In genomic region chr15:73464602-73465001, GRCh38 we compare ENCODE assay signal across 14 cellular contexts. TPM values are rescaled to one million over a fixed set of nuclear protein-coding genes. Genes with fewer than 3 reads are reported as not detected.
A peak's percentile ranks its signal among the peaks of the same experiment; 100 is the strongest.
DNase-seq lines count a peak whose midpoint lies in the region; ATAC-seq and TF ChIP-seq lines count a peak whose summit lies in the region.
"Had no signal": no experiment of that assay in that cellular context is flagged by ENCODE, and none has a peak within 500 bp of the region (broad histone marks: within the 10 kb centered on the region; RNA-seq: fewer than 3 reads in every experiment).

No MANE protein-coding gene starts in this region.

- H3F3A ChIP-seq in PC-3 (ENCODE audit: low read length, unreplicated experiment) = no peaks in the 10 kb centered on the region

- H3K4me3 ChIP-seq in AG04449 (ENCODE audit: low read depth, low read length) = no peak overlapping the region
- H3K4me3 ChIP-seq in PC-3 (ENCODE audit: low read length) = no peak overlapping the region
- H3K4me3 ChIP-seq in foreskin fibroblast (ENCODE audit: low read depth in 1 of 2, low read length in 2 of 2) = no peak overlapping the region
- no peak overlapping the region for H3K4me3 ChIP-seq in esophagus squamous epithelium
- H3K4me3 ChIP-seq: GM23248 had no signal

- no peak overlapping the region for H3K27ac Mint-ChIP-seq in activated T-helper 1 cell treated with anti-CD3 and anti-CD28 coated beads, Interleukin-12 subunit alpha, Interleukin-12 subunit beta, Interleukin-2, Interleukin-4 antibody, amounts not matched to agents 30 ng/mL and 10 ng/mL and 1 ng/mL, durations not matched to agents 14 hours and 24 hours and 36 hours
- no peak overlapping the region for H3K27ac Mint-ChIP-seq in CD4-positive, alpha-beta T cell
- H3K27ac Mint-ChIP-seq: stimulated activated naive CD8-positive, alpha-beta T cell treated with anti-CD3 and anti-CD28 coated beads, Interleukin-15, amount 100 ng/mL, for 72 hours had no signal

- H2AFZ ChIP-seq in PC-3 (ENCODE audit: low read length) = no peak overlapping the region
- H2AFZ ChIP-seq: GM23248 had no signal

- H3K9me3 Mint-ChIP-seq in activated T-helper 1 cell treated with anti-CD3 and anti-CD28 coated beads, Interleukin-12 subunit alpha, Interleukin-12 subunit beta, Interleukin-2, Interleukin-4 antibody, amounts not matched to agents 30 ng/mL and 10 ng/mL and 1 ng/mL, durations not matched to agents 14 hours and 24 hours and 36 hours = no peaks in the 10 kb centered on the region
- no peaks in the 10 kb centered on the region for H3K9me3 Mint-ChIP-seq in CD4-positive, alpha-beta T cell
- H3K9me3 Mint-ChIP-seq: stimulated activated naive CD8-positive, alpha-beta T cell treated with anti-CD3 and anti-CD28 coated beads, Interleukin-15, amount 100 ng/mL, for 72 hours had no signal

- no peaks in the 10 kb centered on the region for H4K20me1 ChIP-seq in PC-3 (ENCODE audit: low read length)

- peaks cover 26% of the 10 kb centered on the region for H3K27me3 Mint-ChIP-seq in activated T-helper 1 cell treated with anti-CD3 and anti-CD28 coated beads, Interleukin-12 subunit alpha, Interleukin-12 subunit beta, Interleukin-2, Interleukin-4 antibody, amounts not matched to agents 30 ng/mL and 10 ng/mL and 1 ng/mL, durations not matched to agents 14 hours and 24 hours and 36 hours (ENCODE audit: insufficient read depth)
- peaks cover 45% of the 10 kb centered on the region for H3K27me3 Mint-ChIP-seq in CD4-positive, alpha-beta T cell

- H3K4me3 Mint-ChIP-seq in activated T-helper 1 cell treated with anti-CD3 and anti-CD28 coated beads, Interleukin-12 subunit alpha, Interleukin-12 subunit beta, Interleukin-2, Interleukin-4 antibody, amounts not matched to agents 30 ng/mL and 10 ng/mL and 1 ng/mL, durations not matched to agents 14 hours and 24 hours and 36 hours = no peak overlapping the region
- no peak overlapping the region for H3K4me3 Mint-ChIP-seq in CD4-positive, alpha-beta T cell
- H3K4me3 Mint-ChIP-seq: stimulated activated naive CD8-positive, alpha-beta T cell treated with anti-CD3 and anti-CD28 coated beads, Interleukin-15, amount 100 ng/mL, for 72 hours had no signal

- ATAC-seq in PC-3 (no peak), GM19397 (IDR thresholded peaks at IDR 0.05; ENCODE audit: unreplicated experiment) (no peak)
- ATAC-seq in CD4-positive, alpha-beta T cell (ENCODE audit: poor library complexity) = no peak
- ATAC-seq: stimulated activated naive CD8-positive, alpha-beta T cell treated with anti-CD3 and anti-CD28 coated beads, Interleukin-15, amount 100 ng/mL, for 72 hours had no signal

- TF ChIP-seq POLR2A in esophagus squamous epithelium (IDR thresholded peaks at IDR 0.05) = no peak

- peak; percentile 1 for TF ChIP-seq CTCF in AG04449 (IDR thresholded peaks at IDR 0.05; ENCODE audit: insufficient read depth, low read length, missing control alignments)
- TF ChIP-seq CTCF in GM12872 (IDR thresholded peaks at IDR 0.05; ENCODE audit: insufficient read depth, low read depth, low read length) = peak; percentile 56
- TF ChIP-seq CTCF in PC-3 (conservative IDR thresholded peaks at IDR 0.05; ENCODE audit: low read depth, low read length) = peak; percentile 31; the same call in 1 of the 2 replicates
- peak; percentile 13 for TF ChIP-seq CTCF in foreskin fibroblast (IDR thresholded peaks at IDR 0.05; ENCODE audit: low read depth, low read length)
- TF ChIP-seq CTCF in esophagus squamous epithelium (IDR thresholded peaks at IDR 0.05) = no peak
- TF ChIP-seq CTCF in CD4-positive, alpha-beta T cell (IDR thresholded peaks at IDR 0.05) = no peak

- POLR2A ChIA-PET in AG04449 (lab: Yijun Ruan, JAX) (no interaction called here), PC-3 (lab: Charles Lee; ENCODE audit: unreplicated experiment) (interaction anchor here (0.5 kb wide), 1 partner anchor 39 kb away, joined by 3 read pairs; no protein-coding TSS in a partner anchor)
- POLR2A ChIA-PET in CD4-positive, alpha-beta T cell (lab: Charles Lee) = interaction anchor here (0.5 to 0.6 kb wide), 2 partner anchors 66 to 134 kb away, joined by 3 to 6 read pairs; no protein-coding TSS in a partner anchor

- no TSS peak for BruUV-seq in PC-3 (replicated peaks; lab: Mats Ljungman, UMichigan)

- H3K9ac ChIP-seq in PC-3 (ENCODE audit: low read length) = no peak overlapping the region
- H3K9ac ChIP-seq: GM23248 had no signal

- H3K79me2 ChIP-seq in PC-3 (ENCODE audit: low read length) = no peaks in the 10 kb centered on the region

- H3K4me1 Mint-ChIP-seq in activated T-helper 1 cell treated with anti-CD3 and anti-CD28 coated beads, Interleukin-12 subunit alpha, Interleukin-12 subunit beta, Interleukin-2, Interleukin-4 antibody, amounts not matched to agents 30 ng/mL and 10 ng/mL and 1 ng/mL, durations not matched to agents 14 hours and 24 hours and 36 hours (ENCODE audit: low read depth) = no peaks in the 10 kb centered on the region
- H3K4me1 Mint-ChIP-seq in CD4-positive, alpha-beta T cell (ENCODE audit: low read depth) = no peaks in the 10 kb centered on the region
- H3K4me1 Mint-ChIP-seq: stimulated activated naive CD8-positive, alpha-beta T cell treated with anti-CD3 and anti-CD28 coated beads, Interleukin-15, amount 100 ng/mL, for 72 hours had no signal

- H3K27me3 ChIP-seq in PC-3 (ENCODE audit: low read length) = peaks cover 38% of the 10 kb centered on the region
- peaks cover 0 to 21% (median 0%) of the 10 kb centered on the region in 4 donors for H3K27me3 ChIP-seq in esophagus squamous epithelium
- H3K27me3 ChIP-seq in CD4-positive, alpha-beta T cell (ENCODE audit: control insufficient read depth, insufficient read depth, low read length) = no peaks in the 10 kb centered on the region

- no peaks in the 10 kb centered on the region for H3K4me1 ChIP-seq in PC-3 (ENCODE audit: insufficient read depth, low read length)
- no peaks in the 10 kb centered on the region for H3K4me1 ChIP-seq in esophagus squamous epithelium

- no peak overlapping the region for H3K4me2 ChIP-seq in PC-3 (ENCODE audit: low read length)

- no peaks in the 10 kb centered on the region for H3K9me2 ChIP-seq in PC-3 (replicated peaks; ENCODE audit: low read length)

- no peaks in the 10 kb centered on the region for H3K36me3 ChIP-seq in PC-3 (ENCODE audit: low read depth, low read length)
- no peaks in the 10 kb centered on the region for H3K36me3 ChIP-seq in esophagus squamous epithelium

- H3K27ac ChIP-seq in PC-3 (ENCODE audit: low read length) (no peak overlapping the region), esophagus squamous epithelium (no peak overlapping the region)
- no peak overlapping the region for H3K27ac ChIP-seq in CD4-positive, alpha-beta T cell (ENCODE audit: low read depth, low read length)
- H3K27ac ChIP-seq: GM23248 had no signal

- 33 to 44% methylated on average over 2 of the region's 2 CpGs for WGBS in esophagus squamous epithelium, 2 donors

- DNase-seq in AG04449 (ENCODE audit: low read depth, low spot score) (no peak), PC-3 (peak; percentile 17), foreskin fibroblast (no peak), esophagus squamous epithelium (lab: John Stamatoyannopoulos, UW) (no peak)
- DNase-seq in activated T-helper 1 cell treated with anti-CD3 and anti-CD28 coated beads, Interleukin-12 subunit alpha, Interleukin-12 subunit beta, Interleukin-2, Interleukin-4 antibody, amounts not matched to agents 30 ng/mL and 10 ng/mL and 1 ng/mL, durations not matched to agents 14 hours and 24 hours and 36 hours (ENCODE audit: low spot score) = no peak
- DNase-seq in CD4-positive, alpha-beta T cell = no peak
- DNase-seq: effector memory CD4-positive, alpha-beta T cell; GM23248; MV-4-11; occipital lobe; stimulated activated CD4-positive, alpha-beta T cell treated with anti-CD3 and anti-CD28 coated beads, Interleukin-2, amount 100 ng/mL, for 24 hours; stimulated activated naive CD8-positive, alpha-beta T cell treated with anti-CD3 and anti-CD28 coated beads, Interleukin-15, amount 100 ng/mL, for 72 hours had no signal

- no peaks in the 10 kb centered on the region for H3K36me3 Mint-ChIP-seq in activated T-helper 1 cell treated with anti-CD3 and anti-CD28 coated beads, Interleukin-12 subunit alpha, Interleukin-12 subunit beta, Interleukin-2, Interleukin-4 antibody, amounts not matched to agents 30 ng/mL and 10 ng/mL and 1 ng/mL, durations not matched to agents 14 hours and 24 hours and 36 hours (ENCODE audit: low read depth)
- H3K36me3 Mint-ChIP-seq in CD4-positive, alpha-beta T cell (ENCODE audit: low read depth) = no peaks in the 10 kb centered on the region

- H3K9me3 ChIP-seq in PC-3 (ENCODE audit: low read length) (no peaks in the 10 kb centered on the region), esophagus squamous epithelium (no peaks in the 10 kb centered on the region)
- H3K9me3 ChIP-seq in CD4-positive, alpha-beta T cell (ENCODE audit: control insufficient read depth, low read length) = no peaks in the 10 kb centered on the region

- CTCF ChIA-PET in AG04449 (lab: Yijun Ruan, JAX) = interaction anchor here (0.7 kb wide), 1 partner anchor 235 kb away, joined by 3 read pairs; no protein-coding TSS in a partner anchor
- CTCF ChIA-PET in PC-3 (lab: Charles Lee) = no interaction called here
- CTCF ChIA-PET in CD4-positive, alpha-beta T cell (lab: Charles Lee) = interaction anchor here (1.1 kb wide), 1 partner anchor 8 kb away, joined by 3 read pairs; no protein-coding TSS in a partner anchor

- intact Hi-C loops in PC-3 (cut with micrococcal nuclease) (no loop called here), esophagus squamous epithelium (cut with DNase I) (no loop called here)
- intact Hi-C loops in activated T-helper 1 cell treated with anti-CD3 and anti-CD28 coated beads, Interleukin-12 subunit alpha, Interleukin-12 subunit beta, Interleukin-2, Interleukin-4 antibody, amounts not matched to agents 30 ng/mL and 10 ng/mL and 1 ng/mL, durations not matched to agents 14 hours and 24 hours and 36 hours (cut with micrococcal nuclease) = no loop called here
- intact Hi-C loops in CD4-positive, alpha-beta T cell (cut with DNase I, micrococcal nuclease) = no loop called here

RNA-seq across cellular contexts. Expression of gene REC114, which starts 21.6 kb away (rescaled TPM):
- total RNA-seq in PC-3 (2014; rRNA removed) (not detected in 2 replicates), esophagus squamous epithelium (not detected)
- not detected in 2 replicates for total RNA-seq in activated T-helper 1 cell treated with anti-CD3 and anti-CD28 coated beads, Interleukin-12 subunit alpha, Interleukin-12 subunit beta, Interleukin-2, Interleukin-4 antibody, amounts not matched to agents 30 ng/mL and 10 ng/mL and 1 ng/mL, durations not matched to agents 14 hours and 24 hours and 36 hours
- not detected for total RNA-seq in CD4-positive, alpha-beta T cell
- total RNA-seq: GM23248, occipital lobe had no signal

Comparison
In these comparisons a context has a peak if more than half of its experiments do, and no peak if none do; other contexts are left out.
1. CTCF ChIP-seq: peak in AG04449 (single experiment), GM12872 (single experiment), PC-3 (single experiment) and foreskin fibroblast (single experiment); none in esophagus squamous epithelium (0 of 6) and CD4-positive, alpha-beta T cell (single experiment).